In genomic region chr15:41116116-41116871, GRCh38 we compare ENCODE assay signal across 8 cellular contexts. TPM values are rescaled to one million over a fixed set of nuclear protein-coding genes. Genes with fewer than 3 reads are reported as not detected.
DNase-seq lines count a peak whose midpoint lies in the region; ATAC-seq, FAIRE-seq and TF ChIP-seq lines count a peak whose summit lies in the region.

Gene INO80 (minus strand): TSS chr15:41116280. CDS start chr15:41096310, 19,970 bp downstream.

- DNase-seq in GM12892 (ENCODE audit: insufficient read length) (peak; percentile 75), NCI-H1694 (lab: John Stamatoyannopoulos, UW) (peak; percentile 94), amniotic stem cell (lab: John Stamatoyannopoulos, UW) (peak; percentile 98), left ventricle myocardium inferior (peak; percentile 98), progenitor cell of endocrine pancreas (ENCODE audit: low spot score, unreplicated experiment) (peak; percentile 94), ureter (ENCODE audit: low spot score) (peak; percentile 99)

- H3K36me3 Mint-ChIP-seq in T-helper 1 cell treated with Interleukin-12 subunit alpha and Interleukin-12 subunit beta and Interleukin-4 antibody, amounts not matched to agents 30 μg/mL and 1 μg/mL, for 36 hours (ENCODE audit: low read depth): peaks cover 7% of the 10 kb centered on the region
- peaks cover 3% of the 10 kb centered on the region for H3K36me3 Mint-ChIP-seq in progenitor cell of endocrine pancreas (ENCODE audit: insufficient read depth)

- H3K9me3 Mint-ChIP-seq in T-helper 1 cell treated with Interleukin-12 subunit alpha and Interleukin-12 subunit beta and Interleukin-4 antibody, amounts not matched to agents 30 μg/mL and 1 μg/mL, for 36 hours: no peaks in the 10 kb centered on the region
- H3K9me3 Mint-ChIP-seq in progenitor cell of endocrine pancreas (ENCODE audit: low read depth): no peaks in the 10 kb centered on the region

- peak within 1 kb of the TSS; percentile 99 for H3K27ac Mint-ChIP-seq in T-helper 1 cell treated with Interleukin-12 subunit alpha and Interleukin-12 subunit beta and Interleukin-4 antibody, amounts not matched to agents 30 μg/mL and 1 μg/mL, for 36 hours
- H3K27ac Mint-ChIP-seq in progenitor cell of endocrine pancreas: peak within 1 kb of the TSS; percentile 98

- H3K4me3 ChIP-seq in left ventricle myocardium inferior: peak within 1 kb of the TSS; percentile 85

- peaks cover 39% of the 10 kb centered on the region for H3K4me1 ChIP-seq in left ventricle myocardium inferior

- FAIRE-seq in GM12892 (lab: Jason Lieb, UNC): peak; percentile 96

- H3K4me3 Mint-ChIP-seq in T-helper 1 cell treated with Interleukin-12 subunit alpha and Interleukin-12 subunit beta and Interleukin-4 antibody, amounts not matched to agents 30 μg/mL and 1 μg/mL, for 36 hours: peak within 1 kb of the TSS; percentile 96
- peak within 1 kb of the TSS; percentile 84 for H3K4me3 Mint-ChIP-seq in progenitor cell of endocrine pancreas (ENCODE audit: low read depth)

- peak; percentile 65 for TF ChIP-seq POLR2A in GM12892 (IDR thresholded peaks at IDR 0.05; ENCODE audit: low read depth, low read length)

- peaks cover under 1% of the 10 kb centered on the region for H3K27me3 ChIP-seq in left ventricle myocardium inferior (ENCODE audit: low read depth)

- H3K36me3 ChIP-seq in left ventricle myocardium inferior: peaks cover 6% of the 10 kb centered on the region

- no peaks in the 10 kb centered on the region for H3K9me3 ChIP-seq in left ventricle myocardium inferior (replicated peaks)

- peak within 1 kb of the TSS; percentile 100 for H3K27ac ChIP-seq in left ventricle myocardium inferior (replicated peaks)

- TF ChIP-seq CTCF in left ventricle myocardium inferior (IDR thresholded peaks at IDR 0.05; ENCODE audit: borderline replicate concordance): no peak
- no peak for TF ChIP-seq CTCF in progenitor cell of endocrine pancreas (IDR thresholded peaks at IDR 0.05; ENCODE audit: unreplicated experiment)

- no peaks in the 10 kb centered on the region for H3K27me3 Mint-ChIP-seq in T-helper 1 cell treated with Interleukin-12 subunit alpha and Interleukin-12 subunit beta and Interleukin-4 antibody, amounts not matched to agents 30 μg/mL and 1 μg/mL, for 36 hours (ENCODE audit: low read depth)
- no peaks in the 10 kb centered on the region for H3K27me3 Mint-ChIP-seq in progenitor cell of endocrine pancreas

- peak; percentile 73 for ATAC-seq in HG02870 (IDR thresholded peaks at IDR 0.05; ENCODE audit: unreplicated experiment)

- peaks cover 6% of the 10 kb centered on the region for H3K4me1 Mint-ChIP-seq in T-helper 1 cell treated with Interleukin-12 subunit alpha and Interleukin-12 subunit beta and Interleukin-4 antibody, amounts not matched to agents 30 μg/mL and 1 μg/mL, for 36 hours (ENCODE audit: low read depth)
- peaks cover 4% of the 10 kb centered on the region for H3K4me1 Mint-ChIP-seq in progenitor cell of endocrine pancreas (ENCODE audit: low read depth)

- intact Hi-C loops in left ventricle myocardium inferior (cut with micrococcal nuclease): no loop called here

RNA-seq across cellular contexts. Expression of gene INO80, which starts in this region (rescaled TPM):
- 14.6 TPM for polyA plus RNA-seq in GM12892 (2012; ENCODE audit: missing spikeins)
- total RNA-seq in left ventricle myocardium inferior: 8.6 TPM
- 25.9 and 28.1 TPM in 2 replicates for total RNA-seq in progenitor cell of endocrine pancreas
- 38.6 TPM for total RNA-seq in ureter

Comparison
In these comparisons a context has a peak if more than half of its experiments do, and no peak if none do; other contexts are left out.
1. Peak in every context shown above with its lines: DNase-seq, ATAC-seq, H3K4me3 ChIP-seq and H3K27ac ChIP-seq.